ENCODE assay signal across 1 cellular context in genomic region chr6:44312901-44313788, GRCh38.
TF ChIP-seq lines count a peak whose summit lies in the region.

TSS of gene AARS2 (minus strand) at chr6:44313347. CDS start at chr6:44313323, 24 bp downstream.

TF ChIP-seq in HCT116, 20 proteins besides CTCF, POLR2A, EP300 and RAD21 (continued from another document):
- TF ChIP-seq POLR2AphosphoS5 (IDR thresholded peaks at IDR 0.05; ENCODE audit: low read depth, low read length) (peak; percentile 97), CBX3 (IDR thresholded peaks at IDR 0.05; ENCODE audit: low read depth) (peak; percentile 96), SIN3A (IDR thresholded peaks at IDR 0.05; ENCODE audit: low read depth) (peak; percentile 93), TCF7L2 (IDR thresholded peaks at IDR 0.05; ENCODE audit: borderline replicate concordance, extremely low read depth, insufficient read depth, insufficient read length) (no peak), SP1 (IDR thresholded peaks at IDR 0.05; ENCODE audit: low read depth) (peak; percentile 68)
- TF ChIP-seq, protein P1, sequence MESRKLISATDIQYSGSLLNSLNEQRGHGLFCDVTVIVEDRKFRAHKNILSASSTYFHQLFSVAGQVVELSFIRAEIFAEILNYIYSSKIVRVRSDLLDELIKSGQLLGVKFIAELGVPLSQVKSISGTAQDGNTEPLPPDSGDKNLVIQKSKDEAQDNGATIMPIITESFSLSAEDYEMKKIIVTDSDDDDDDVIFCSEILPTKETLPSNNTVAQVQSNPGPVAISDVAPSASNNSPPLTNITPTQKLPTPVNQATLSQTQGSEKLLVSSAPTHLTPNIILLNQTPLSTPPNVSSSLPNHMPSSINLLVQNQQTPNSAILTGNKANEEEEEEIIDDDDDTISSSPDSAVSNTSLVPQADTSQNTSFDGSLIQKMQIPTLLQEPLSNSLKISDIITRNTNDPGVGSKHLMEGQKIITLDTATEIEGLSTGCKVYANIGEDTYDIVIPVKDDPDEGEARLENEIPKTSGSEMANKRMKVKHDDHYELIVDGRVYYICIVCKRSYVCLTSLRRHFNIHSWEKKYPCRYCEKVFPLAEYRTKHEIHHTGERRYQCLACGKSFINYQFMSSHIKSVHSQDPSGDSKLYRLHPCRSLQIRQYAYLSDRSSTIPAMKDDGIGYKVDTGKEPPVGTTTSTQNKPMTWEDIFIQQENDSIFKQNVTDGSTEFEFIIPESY (IDR thresholded peaks at IDR 0.05; ENCODE audit: extremely low read depth, insufficient replicate concordance, low read length), result peak; percentile 72
